In genomic region chr18:33700513-33700976, GRCh38 we compare ENCODE assay signal across 1 cellular context.
TF ChIP-seq lines count a peak whose summit lies in the region.

No MANE protein-coding gene starts in this region.

TF ChIP-seq in GM12878, 131 proteins besides CTCF, POLR2A, EP300 and RAD21 (continued from another document and continues in another):
- TF ChIP-seq ZNF592 (IDR thresholded peaks at IDR 0.05) (no peak), EGR1 (IDR thresholded peaks at IDR 0.05; ENCODE audit: borderline replicate concordance in 1 of 2, low read depth in 2 of 2, low read length in 2 of 2) (no peak), IKZF1 (conservative IDR thresholded peaks at IDR 0.05) (no peak), MYC (IDR thresholded peaks at IDR 0.05; ENCODE audit: insufficient read depth, insufficient read length, insufficient replicate concordance, low read length, severe bottlenecking) (no peak), PAX8 (IDR thresholded peaks at IDR 0.05) (no peak), RFX5 (IDR thresholded peaks at IDR 0.05; ENCODE audit: low read depth, low read length) (no peak), RUNX3 (IDR thresholded peaks at IDR 0.05; ENCODE audit: low read length) (peak; percentile 65), TARDBP (IDR thresholded peaks at IDR 0.05; ENCODE audit: borderline replicate concordance) (no peak), ZNF217 (IDR thresholded peaks at IDR 0.05) (no peak), SREBF1 (IDR thresholded peaks at IDR 0.05; ENCODE audit: low read length) (no peak), MLLT1 (IDR thresholded peaks at IDR 0.05) (no peak), ZNF687 (IDR thresholded peaks at IDR 0.05) (no peak), POLR2AphosphoS5 (IDR thresholded peaks at IDR 0.05; ENCODE audit: low read length) (no peak), RB1 (IDR thresholded peaks at IDR 0.05; ENCODE audit: borderline replicate concordance) (no peak), STAT3 (IDR thresholded peaks at IDR 0.05; ENCODE audit: low read depth, low read length) (no peak), ETV6 (conservative IDR thresholded peaks at IDR 0.05 in 1 of 2, IDR thresholded peaks at IDR 0.05 in 1 of 2; ENCODE audit: borderline replicate concordance in 1 of 2, low read depth in 1 of 2) (0 out of 4 replicates have a peak, but pooled peaks of 1 of the 2 experiments have one; percentile 27), EED (IDR thresholded peaks at IDR 0.05; ENCODE audit: low read depth) (peak; percentile 61), TAF1 (IDR thresholded peaks at IDR 0.05; ENCODE audit: borderline replicate concordance, low read depth, low read length) (no peak), E4F1 (IDR thresholded peaks at IDR 0.05; ENCODE audit: borderline replicate concordance, partially characterized antibody) (no peak), CUX1 (IDR thresholded peaks at IDR 0.05; ENCODE audit: insufficient replicate concordance, low read depth, low read length) (no peak), BRCA1 (IDR thresholded peaks at IDR 0.05; ENCODE audit: low read depth, low read length) (no peak), SMARCA5 (IDR thresholded peaks at IDR 0.05) (no peak), SPI1 (IDR thresholded peaks at IDR 0.05; ENCODE audit: borderline replicate concordance, insufficient read depth, low read depth, low read length) (no peak), LARP7 (IDR thresholded peaks at IDR 0.05) (no peak), TCF3 (IDR thresholded peaks at IDR 0.05; ENCODE audit: borderline replicate concordance, insufficient read depth, low read depth, low read length) (no peak), KAT2A (conservative IDR thresholded peaks at IDR 0.05; ENCODE audit: control insufficient read depth, low read depth, low read length) (no peak), BHLHE40 (IDR thresholded peaks at IDR 0.05; ENCODE audit: borderline replicate concordance in 1 of 2, low read depth in 2 of 2, low read length in 1 of 2) (no peak), CHD1 (IDR thresholded peaks at IDR 0.05; ENCODE audit: low read depth, low read length) (no peak), CREM (IDR thresholded peaks at IDR 0.05; ENCODE audit: low read depth) (peak; percentile 38; the same call in 1 of the 2 replicates), NFIC (IDR thresholded peaks at IDR 0.05; ENCODE audit: low read depth, low read length) (peak; percentile 92), E2F4 (IDR thresholded peaks at IDR 0.05; ENCODE audit: low read depth, low read length) (no peak), PBX3 (IDR thresholded peaks at IDR 0.05; ENCODE audit: insufficient replicate concordance, low read depth, low read length) (no peak), CHD2 (IDR thresholded peaks at IDR 0.05; ENCODE audit: borderline replicate concordance, low read depth, low read length) (no peak), NFXL1 (IDR thresholded peaks at IDR 0.05; ENCODE audit: borderline replicate concordance) (no peak), EZH2 (IDR thresholded peaks at IDR 0.05; ENCODE audit: borderline replicate concordance, control insufficient read depth, low read depth, low read length) (no peak), ATF3 (IDR thresholded peaks at IDR 0.05; ENCODE audit: borderline replicate concordance, extremely low read depth, low read depth, low read length) (no peak), WRNIP1 (IDR thresholded peaks at IDR 0.05; ENCODE audit: borderline replicate concordance, low read depth, low read length) (no peak), NRF1 (conservative IDR thresholded peaks at IDR 0.05; ENCODE audit: low read depth, low read length) (no peak), SIX5 (IDR thresholded peaks at IDR 0.05; ENCODE audit: low read depth, low read length, severe bottlenecking) (no peak), HDAC6 (IDR thresholded peaks at IDR 0.05; ENCODE audit: unreplicated experiment) (no peak), SMAD1 (IDR thresholded peaks at IDR 0.05; ENCODE audit: low read depth, partially characterized antibody) (no peak), CBFB (IDR thresholded peaks at IDR 0.05; ENCODE audit: low read depth) (no peak), TCF7 (IDR thresholded peaks at IDR 0.05; ENCODE audit: borderline replicate concordance) (no peak), NFYA (IDR thresholded peaks at IDR 0.05; ENCODE audit: borderline replicate concordance, low read depth, low read length) (no peak)
